8 cellular contexts compared by ENCODE assay signal in the genomic region with DNA sequence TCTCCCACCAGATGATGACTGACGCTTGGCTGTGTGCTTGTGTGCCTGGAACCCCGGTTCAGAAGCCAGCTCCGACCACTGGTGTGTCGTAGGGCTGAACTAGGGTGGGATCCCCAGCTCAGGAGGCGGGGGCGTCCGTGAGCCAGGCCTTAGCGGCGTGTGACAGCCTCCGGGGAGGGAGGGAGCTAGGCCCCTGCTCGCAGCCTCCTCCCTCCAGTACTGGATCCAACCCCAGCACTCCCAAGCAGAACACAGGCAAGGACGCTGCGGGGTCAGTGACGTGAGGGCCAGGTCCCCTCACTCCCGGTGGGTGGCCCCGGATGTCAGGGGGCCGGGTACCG. TPM values are rescaled to one million over a fixed set of nuclear protein-coding genes. Genes with fewer than 3 reads are reported as not detected.
DNase-seq lines count a peak whose midpoint lies in the region; ATAC-seq and TF ChIP-seq lines count a peak whose summit lies in the region.

No MANE protein-coding gene starts in this region.

- ATAC-seq in GM19035 (IDR thresholded peaks at IDR 0.05; ENCODE audit: unreplicated experiment) (peak; percentile 22), left lung (peak; percentile 32)

- H3K27ac ChIP-seq in left lung (peak overlapping the region; percentile 71 to 77), testis (peak overlapping the region; percentile 47 to 55)

- H3K4me3 ChIP-seq in AG10803 (ENCODE audit: low read length) (peak overlapping the region; percentile 95), NB4 (ENCODE audit: low read depth, low read length) (peak overlapping the region; percentile 78), cardiac fibroblast (replicated peaks in 1 of 2; ENCODE audit: low read depth in 2 of 2, low read length in 2 of 2) (peak overlapping the region; percentile 94 to 96), left lung (peak overlapping the region; percentile 85 to 97), testis (peak overlapping the region; percentile 67 to 85)

- H3K36me3 ChIP-seq in left lung (peaks cover 0 to 10% of the 10 kb centered on the region in 2 donors), testis (ENCODE audit: low read depth, missing control alignments) (no peaks in the 10 kb centered on the region)

- 0 to 8% methylated on average over 2 to 10 of the region's 18 CpGs for WGBS in testis, 2 donors

- DNase-seq in AG10803 (ENCODE audit: low read depth), result peak; percentile 24
- DNase-seq in NB4 (ENCODE audit: low read depth), result peak; percentile 48
- DNase-seq in cardiac fibroblast (ENCODE audit: low read depth in 2 of 2), result peak; percentile 23 to 41
- peak in 1 of 2 donors; percentile 43 for DNase-seq in left lung
- DNase-seq in testis, result peak; percentile 34
- DNase-seq in NCI-H510A treated with DMSO at 0.1 percent for 48 hours (lab: John Stamatoyannopoulos, UW), result no peak
- DNase-seq in NCI-H446 treated with DMSO at 0.1 percent for 48 hours (lab: John Stamatoyannopoulos, UW), result no peak

- TF ChIP-seq CTCF in AG10803 (conservative IDR thresholded peaks at IDR 0.05; ENCODE audit: low read length), result no peak
- no peak for TF ChIP-seq CTCF in NB4 (IDR thresholded peaks at IDR 0.05; ENCODE audit: low read depth, low read length)
- no peak for TF ChIP-seq CTCF in cardiac fibroblast (IDR thresholded peaks at IDR 0.05; ENCODE audit: low read depth, low read length)
- TF ChIP-seq CTCF in left lung (IDR thresholded peaks at IDR 0.05), result no peak
- no peak for TF ChIP-seq CTCF in testis (IDR thresholded peaks at IDR 0.05)

- intact Hi-C loops in left lung (cut with DNase I) (no loop called here), testis (cut with DNase I; ENCODE audit: low total_unique reads) (no loop called here)

- H3K27me3 ChIP-seq in left lung, result no peaks in the 10 kb centered on the region
- H3K27me3 ChIP-seq in testis, result no peaks in the 10 kb centered on the region

- H3K9me3 ChIP-seq in left lung, result no peaks in the 10 kb centered on the region
- no peaks in the 10 kb centered on the region for H3K9me3 ChIP-seq in testis

- H3K4me1 ChIP-seq in left lung (peaks cover 0 to 20% of the 10 kb centered on the region in 2 donors), testis (peaks cover 12% of the 10 kb centered on the region)

- TF ChIP-seq POLR2A in NB4 (IDR thresholded peaks at IDR 0.05; ENCODE audit: extremely low read depth, insufficient read length) (no peak), testis (IDR thresholded peaks at IDR 0.05) (no peak)

RNA-seq across cellular contexts. Expression of gene PMM1, which starts 0.4 kb away (rescaled TPM):
- total RNA-seq in left lung (10 to 100 TPM; 36.5 to 46.0 TPM), testis (10 to 100 TPM; 44.4 to 45.7 TPM)
- 82.2 TPM for polyA plus RNA-seq in testis (ENCODE audit: insufficient read depth, low read depth, low replicate concordance)

RNA-seq across cellular contexts. Expression of gene CSDC2, which starts 28.4 kb away (rescaled TPM):
- total RNA-seq in left lung (1 to 10 TPM; 5.1 to 5.5 TPM), testis (10 to 100 TPM; 76.5 to 87.0 TPM)
- 50.1 TPM for polyA plus RNA-seq in testis (ENCODE audit: insufficient read depth, low read depth, low replicate concordance)

RNA-seq across cellular contexts. Expression of gene DESI1, which starts 31.6 kb away (rescaled TPM):
- total RNA-seq in left lung (10 to 100 TPM; 27.2 to 42.9 TPM), testis (10 to 100 TPM; 45.3 to 62.6 TPM)
- 103 TPM for polyA plus RNA-seq in testis (ENCODE audit: insufficient read depth, low read depth, low replicate concordance)

RNA-seq across cellular contexts. Expression of gene XRCC6, which starts 31.9 kb away (rescaled TPM):
- 100 to 1,000 TPM; 176 to 214 TPM for total RNA-seq in left lung
- 100 to 1,000 TPM; 290 to 317 TPM for total RNA-seq in testis
- 621 TPM for polyA plus RNA-seq in testis (ENCODE audit: insufficient read depth, low read depth, low replicate concordance)

RNA-seq across cellular contexts. Expression of gene POLR3H, which starts 45.0 kb away (rescaled TPM):
- total RNA-seq in left lung (10 to 100 TPM; 31.3 to 55.4 TPM), testis (10 to 100 TPM; 23.3 to 24.6 TPM)
- polyA plus RNA-seq in testis (ENCODE audit: insufficient read depth, low read depth, low replicate concordance), result 38.9 TPM

Comparison
In these comparisons a context has a peak if more than half of its experiments do, and no peak if none do; other contexts are left out.
1. DNase-seq: peak in AG10803 (single experiment), NB4 (single experiment), cardiac fibroblast (2 of 2) and testis (single experiment); none in NCI-H510A treated with DMSO at 0.1 percent for 48 hours (single experiment) and NCI-H446 treated with DMSO at 0.1 percent for 48 hours (single experiment).
2. RNA of gene CSDC2, which starts 28.4 kb away (total RNA-seq): 76.5 to 87.0 TPM in testis; 5.1 to 5.5 TPM in left lung; every median in the first group is over 10 times any median in the second.
3. Peak in every context shown above with its lines, with median percentiles within 50 percentile points of each other: H3K4me3 ChIP-seq.